Comparison of ENCODE assay signal across 36 cellular contexts in genomic region chr12:108364879-108365278, GRCh38. TPM values are rescaled to one million over a fixed set of nuclear protein-coding genes. Genes with fewer than 3 reads are reported as not detected.
"Had no signal": no experiment of that assay in that cellular context is flagged by ENCODE, and none has a peak within 500 bp of the region (broad histone marks: within the 10 kb centered on the region; RNA-seq: fewer than 3 reads in every experiment).

No MANE protein-coding gene starts in this region.

- H3K4me1 ChIP-seq: ascending aorta, breast epithelium had no signal

- H3K9me3 ChIP-seq: ascending aorta, breast epithelium had no signal

- H3K4me3 ChIP-seq: ascending aorta, breast epithelium, cardiac muscle cell, coronary artery, dorsolateral prefrontal cortex had no signal

- H3K9me3 Mint-ChIP-seq: activated B cell treated with CpG ODN at 0.5 μM for 24 hours; activated T-helper 1 cell treated with anti-CD3 and anti-CD28 coated beads, Interleukin-12 subunit alpha, Interleukin-12 subunit beta, Interleukin-2, Interleukin-4 antibody, amounts not matched to agents 30 ng/mL and 10 ng/mL and 1 ng/mL, durations not matched to agents 14 hours and 24 hours and 36 hours; brain; dendritic cell treated with granulocyte-macrophage colony-stimulating factor and Interleukin-4, amounts not matched to agents 40 ng/mL and 50 ng/mL, for 4 days; endodermal cell; T-helper 2 cell treated with Interferon-gamma antibody and Interleukin-4, amounts not matched to agents 5 μg/mL and 100 μg/mL, for 36 hours had no signal

- H3K4me1 Mint-ChIP-seq: activated B cell treated with CpG ODN at 0.5 μM for 24 hours; activated CD8-positive, alpha-beta memory T cell treated with anti-CD3 and anti-CD28 coated beads, Interleukin-2, amount 10 ng/mL, durations not matched to agents 7 days and 5 days; activated naive CD4-positive, alpha-beta T cell treated with anti-CD3 and anti-CD28 coated beads, Interleukin-2, amount 10 ng/mL, durations not matched to agents 7 days and 5 days; activated naive CD8-positive, alpha-beta T cell treated with anti-CD3 and anti-CD28 coated beads, Interleukin-2, amount 10 ng/mL, durations not matched to agents 7 days and 5 days; endodermal cell; T-helper 17 cell had no signal

- H3K27ac Mint-ChIP-seq: activated B cell treated with CpG ODN at 0.5 μM for 24 hours; activated CD8-positive, alpha-beta memory T cell treated with anti-CD3 and anti-CD28 coated beads, Interleukin-2, amount 10 ng/mL, durations not matched to agents 7 days and 5 days; activated CD8-positive, alpha-beta T cell treated with anti-CD3 and anti-CD28 coated beads, Interleukin-2, amount 10 ng/mL, durations not matched to agents 7 days and 5 days; activated naive CD4-positive, alpha-beta T cell treated with anti-CD3 and anti-CD28 coated beads, Interleukin-2, amount 10 ng/mL, durations not matched to agents 7 days and 5 days; activated naive CD4-positive, alpha-beta T cell treated with anti-CD3 and anti-CD28 coated beads, Interleukin-2, amount 50 U/mL, for 72 hours; activated naive CD8-positive, alpha-beta T cell treated with anti-CD3 and anti-CD28 coated beads, Interleukin-2, amount 10 ng/mL, durations not matched to agents 7 days and 5 days; activated T-helper 1 cell treated with anti-CD3 and anti-CD28 coated beads, Interleukin-12 subunit alpha, Interleukin-12 subunit beta, Interleukin-2, Interleukin-4 antibody, amounts not matched to agents 30 ng/mL and 10 ng/mL and 1 ng/mL, durations not matched to agents 14 hours and 24 hours and 36 hours; activated T-helper 2 cell treated with anti-CD3 and anti-CD28 coated beads, Interferon-gamma antibody, Interleukin-2, Interleukin-4, amounts not matched to agents 10 μg/mL and 5 μg/mL and 100 μg/mL, durations not matched to agents 14 hours and 24 hours and 36 hours; brain; endodermal cell; T-helper 17 cell; T-helper 2 cell treated with Interferon-gamma antibody and Interleukin-4, amounts not matched to agents 5 μg/mL and 100 μg/mL, for 36 hours had no signal

- H3K36me3 Mint-ChIP-seq: activated CD8-positive, alpha-beta memory T cell treated with anti-CD3 and anti-CD28 coated beads, Interleukin-2, amount 10 ng/mL, durations not matched to agents 7 days and 5 days; activated naive CD4-positive, alpha-beta T cell treated with anti-CD3 and anti-CD28 coated beads, Interleukin-2, amount 10 ng/mL, durations not matched to agents 7 days and 5 days; activated naive CD4-positive, alpha-beta T cell treated with anti-CD3 and anti-CD28 coated beads, Interleukin-2, amount 50 U/mL, for 72 hours; activated naive CD8-positive, alpha-beta T cell treated with anti-CD3 and anti-CD28 coated beads, Interleukin-2, amount 10 ng/mL, durations not matched to agents 7 days and 5 days; brain had no signal

- H3K36me3 ChIP-seq: ascending aorta, breast epithelium, cardiac muscle cell, WERI-Rb-1 had no signal

- H3K27me3 Mint-ChIP-seq: activated B cell treated with CpG ODN at 0.5 μM for 24 hours; activated CD8-positive, alpha-beta memory T cell treated with anti-CD3 and anti-CD28 coated beads, Interleukin-2, amount 10 ng/mL, durations not matched to agents 7 days and 5 days; activated naive CD8-positive, alpha-beta T cell treated with anti-CD3 and anti-CD28 coated beads, Interleukin-2, amount 10 ng/mL, durations not matched to agents 7 days and 5 days; central memory CD8-positive, alpha-beta T cell had no signal

- FAIRE-seq: frontal cortex had no signal

- H3K27me3 ChIP-seq: ascending aorta, breast epithelium, cardiac muscle cell, dorsolateral prefrontal cortex had no signal

- ATAC-seq: activated CD4-positive, CD25-positive, alpha-beta regulatory T cell treated with anti-CD3 and anti-CD28 coated beads, Interleukin-2, amount 50 U/mL, for 24 hours; activated CD8-positive, alpha-beta memory T cell treated with anti-CD3 and anti-CD28 coated beads, Interleukin-2, amount 10 ng/mL, durations not matched to agents 7 days and 5 days; activated CD8-positive, alpha-beta T cell treated with anti-CD3 and anti-CD28 coated beads, Interleukin-2, amount 10 ng/mL, durations not matched to agents 7 days and 5 days; activated naive CD4-positive, alpha-beta T cell treated with anti-CD3 and anti-CD28 coated beads, Interleukin-2, amount 50 U/mL, for 72 hours; esophagus mucosa; T-helper 17 cell had no signal

- H3K27ac ChIP-seq: ascending aorta, breast epithelium, cardiac muscle cell, coronary artery, dorsolateral prefrontal cortex, WERI-Rb-1 had no signal

- H3K4me3 Mint-ChIP-seq: activated B cell treated with CpG ODN at 0.5 μM for 24 hours; activated CD8-positive, alpha-beta memory T cell treated with anti-CD3 and anti-CD28 coated beads, Interleukin-2, amount 10 ng/mL, durations not matched to agents 7 days and 5 days; activated CD8-positive, alpha-beta T cell treated with anti-CD3 and anti-CD28 coated beads, Interleukin-2, amount 10 ng/mL, durations not matched to agents 7 days and 5 days; activated naive CD4-positive, alpha-beta T cell treated with anti-CD3 and anti-CD28 coated beads, Interleukin-2, amount 10 ng/mL, durations not matched to agents 7 days and 5 days; activated naive CD8-positive, alpha-beta T cell treated with anti-CD3 and anti-CD28 coated beads, Interleukin-2, amount 10 ng/mL, durations not matched to agents 7 days and 5 days; activated T-helper 1 cell treated with anti-CD3 and anti-CD28 coated beads, Interleukin-12 subunit alpha, Interleukin-12 subunit beta, Interleukin-2, Interleukin-4 antibody, amounts not matched to agents 30 ng/mL and 10 ng/mL and 1 ng/mL, durations not matched to agents 14 hours and 24 hours and 36 hours; brain; central memory CD8-positive, alpha-beta T cell; dendritic cell treated with granulocyte-macrophage colony-stimulating factor and Interleukin-4, amounts not matched to agents 40 ng/mL and 50 ng/mL, for 4 days; endodermal cell; T-helper 17 cell; T-helper 2 cell treated with Interferon-gamma antibody and Interleukin-4, amounts not matched to agents 5 μg/mL and 100 μg/mL, for 36 hours had no signal

- DNase-seq: activated B cell treated with CpG ODN at 0.5 μM for 24 hours; activated CD4-positive, alpha-beta T cell treated with anti-CD3 and anti-CD28 coated beads for 48 hours; activated CD4-positive, alpha-beta T cell treated with anti-CD3 and anti-CD28 coated beads, Interleukin-2, amount 50 U/mL, for 1 hour; activated CD4-positive, alpha-beta T cell treated with anti-CD3 and anti-CD28 coated beads, Interleukin-2, amount 50 U/mL, for 48 hours; activated CD8-positive, alpha-beta memory T cell treated with anti-CD3 and anti-CD28 coated beads, Interleukin-2, amount 10 ng/mL, durations not matched to agents 7 days and 5 days; activated CD8-positive, alpha-beta memory T cell treated with anti-CD3 and anti-CD28 coated beads, Interleukin-2, amount 50 U/mL, for 4 hours; activated CD8-positive, alpha-beta T cell treated with anti-CD3 and anti-CD28 coated beads, Interleukin-2, amount 10 ng/mL, durations not matched to agents 7 days and 5 days; activated gamma-delta T cell; activated naive CD4-positive, alpha-beta T cell; activated naive CD4-positive, alpha-beta T cell treated with anti-CD3 and anti-CD28 coated beads, Interleukin-2, amount 10 ng/mL, durations not matched to agents 7 days and 5 days; activated naive CD8-positive, alpha-beta T cell treated with anti-CD3 and anti-CD28 coated beads, Interleukin-2, amount 10 ng/mL, durations not matched to agents 7 days and 5 days; activated T-cell treated with anti-CD3 and anti-CD28 coated beads, Interleukin-2, amount 50 U/mL, for 1 hour; activated T-cell treated with anti-CD3 and anti-CD28 coated beads, Interleukin-2, amount 50 U/mL, for 48 hours; dorsolateral prefrontal cortex; effector memory CD4-positive, alpha-beta T cell; endodermal cell; foreskin fibroblast; head of caudate nucleus; T-helper 17 cell; T1000; WERI-Rb-1 had no signal

RNA-seq across cellular contexts. Expression of gene CMKLR1, which starts 25.8 kb away (rescaled TPM):
- total RNA-seq: activated CD8-positive, alpha-beta memory T cell treated with anti-CD3 and anti-CD28 coated beads for 36 hours; activated CD8-positive, alpha-beta memory T cell treated with anti-CD3 and anti-CD28 coated beads, Interleukin-2, amount 10 ng/mL, durations not matched to agents 7 days and 5 days; activated naive CD4-positive, alpha-beta T cell treated with anti-CD3 and anti-CD28 coated beads, Interleukin-2, amount 50 U/mL, for 72 hours; activated T-helper 1 cell treated with anti-CD3 and anti-CD28 coated beads, Interleukin-12 subunit alpha, Interleukin-12 subunit beta, Interleukin-2, Interleukin-4 antibody, amounts not matched to agents 30 ng/mL and 10 ng/mL and 1 ng/mL, durations not matched to agents 14 hours and 24 hours and 36 hours; activated T-helper 2 cell treated with anti-CD3 and anti-CD28 coated beads, Interferon-gamma antibody, Interleukin-2, Interleukin-4, amounts not matched to agents 10 μg/mL and 5 μg/mL and 100 μg/mL, durations not matched to agents 14 hours and 24 hours and 36 hours; cardiac muscle cell; endodermal cell had no signal
